ENCODE assay signal across 10 cellular contexts in the genomic region with DNA sequence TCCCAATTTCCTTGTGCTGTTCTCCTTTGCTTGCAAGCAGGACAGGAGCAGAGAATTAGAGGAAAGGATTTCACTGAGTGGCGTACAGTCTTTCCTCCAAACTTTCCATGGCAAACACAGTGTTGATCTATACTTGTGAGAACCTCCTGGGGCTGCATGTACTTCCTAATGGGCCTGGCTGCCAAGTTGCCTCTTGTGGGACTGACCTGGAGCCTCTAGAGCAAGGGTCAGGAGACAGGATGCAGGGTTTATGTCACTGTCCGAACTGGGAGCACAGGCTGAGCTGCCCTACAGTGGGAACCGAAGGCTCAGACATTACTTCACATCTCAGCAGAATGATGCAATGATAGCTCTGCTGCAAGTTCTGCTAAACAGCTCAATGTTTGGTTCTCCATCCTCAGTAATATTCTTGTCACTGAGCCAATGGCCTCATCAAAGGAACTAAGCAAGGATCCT.
DNase-seq lines count a peak whose midpoint lies in the region; ATAC-seq and TF ChIP-seq lines count a peak whose summit lies in the region.
"Had no signal": no experiment of that assay in that cellular context is flagged by ENCODE, and none has a peak within 500 bp of the region (broad histone marks: within the 10 kb centered on the region; RNA-seq: fewer than 3 reads in every experiment).

No MANE protein-coding gene starts in this region.

- peaks cover 19 to 52% (median 42%) of the 10 kb centered on the region in 4 donors for H3K4me1 ChIP-seq in esophagus muscularis mucosa

- DNase-seq in AG08395 (ENCODE audit: low spot score) = peak; percentile 37
- peak; percentile 48 for DNase-seq in NCI-H226
- DNase-seq in esophagus muscularis mucosa (ENCODE audit: extremely low spot score) = peak; percentile 92
- DNase-seq in myocyte (ENCODE audit: low read depth) = peak; percentile 9
- no peak for DNase-seq in H7
- DNase-seq in nephron progenitor cell = no peak
- no peak for DNase-seq in NCI-H1417 treated with DMSO at 0.1 percent for 48 hours (lab: John Stamatoyannopoulos, UW)

- 31% methylated on average over 2 of the region's 3 CpGs for WGBS in esophagus muscularis mucosa

- H3K4me3 ChIP-seq in esophagus muscularis mucosa (no peak overlapping the region), H7 (ENCODE audit: insufficient read depth, low read depth, low read length) (no peak overlapping the region)

- H3K9me3 ChIP-seq in esophagus muscularis mucosa = peaks cover 0 to 12% (median 5%) of the 10 kb centered on the region in 4 donors

- no peak for ATAC-seq in GM21717 (IDR thresholded peaks at IDR 0.05; ENCODE audit: unreplicated experiment)

- H3K4me1 Mint-ChIP-seq in nephron progenitor cell = peaks cover 27% of the 10 kb centered on the region
- H3K4me1 Mint-ChIP-seq: B cell had no signal

- peaks cover 31% of the 10 kb centered on the region for H3K9me3 Mint-ChIP-seq in nephron progenitor cell

- H3K27me3 ChIP-seq in esophagus muscularis mucosa (no peaks in the 10 kb centered on the region), H7 (ENCODE audit: control insufficient read depth, insufficient read depth, low read length) (no peaks in the 10 kb centered on the region)

- no peak overlapping the region for H3K4me3 Mint-ChIP-seq in nephron progenitor cell
- H3K4me3 Mint-ChIP-seq: B cell, endodermal cell had no signal

- H3K27ac ChIP-seq in esophagus muscularis mucosa (replicated peaks in 1 of 4) = no peak overlapping the region

- no peaks in the 10 kb centered on the region for H3K27me3 Mint-ChIP-seq in nephron progenitor cell (ENCODE audit: low read depth, poor library complexity)

- H3K36me3 Mint-ChIP-seq in nephron progenitor cell (ENCODE audit: low read depth) = peaks cover 15% of the 10 kb centered on the region

- intact Hi-C loops in esophagus muscularis mucosa (cut with DNase I) = no loop called here

- H3K27ac Mint-ChIP-seq in nephron progenitor cell = no peak overlapping the region
- H3K27ac Mint-ChIP-seq: B cell had no signal

- no peak for TF ChIP-seq CTCF in esophagus muscularis mucosa (IDR thresholded peaks at IDR 0.05)
- TF ChIP-seq CTCF in nephron progenitor cell (IDR thresholded peaks at IDR 0.05) = no peak

- no peak for TF ChIP-seq EP300 in esophagus muscularis mucosa (IDR thresholded peaks at IDR 0.05)

- TF ChIP-seq POLR2A in esophagus muscularis mucosa (IDR thresholded peaks at IDR 0.05; ENCODE audit: low read depth) = no peak

- no peaks in the 10 kb centered on the region for H3K36me3 ChIP-seq in esophagus muscularis mucosa
- H3K36me3 ChIP-seq in H7 (replicated peaks; ENCODE audit: control insufficient read depth, insufficient read depth, low read length) = no peaks in the 10 kb centered on the region

Comparison
In these comparisons a context has a peak if more than half of its experiments do, and no peak if none do; other contexts are left out.
1. DNase-seq: peak in AG08395 (single experiment), NCI-H226 (single experiment), esophagus muscularis mucosa (single experiment) and myocyte (single experiment); none in H7 (single experiment), nephron progenitor cell (single experiment) and NCI-H1417 treated with DMSO at 0.1 percent for 48 hours (single experiment).